Comparison of ENCODE assay signal across 8 cellular contexts in genomic region chr17:82418001-82418986, GRCh38. TPM values are rescaled to one million over a fixed set of nuclear protein-coding genes. Genes with fewer than 3 reads are reported as not detected.
A peak's percentile ranks its signal among the peaks of the same experiment; 100 is the strongest.
DNase-seq lines count a peak whose midpoint lies in the region; ATAC-seq and TF ChIP-seq lines count a peak whose summit lies in the region.

HEXD (plus strand) TSS chr17:82418347; CDS start chr17:82419800, 1,453 bp downstream.
A gene with protein sequence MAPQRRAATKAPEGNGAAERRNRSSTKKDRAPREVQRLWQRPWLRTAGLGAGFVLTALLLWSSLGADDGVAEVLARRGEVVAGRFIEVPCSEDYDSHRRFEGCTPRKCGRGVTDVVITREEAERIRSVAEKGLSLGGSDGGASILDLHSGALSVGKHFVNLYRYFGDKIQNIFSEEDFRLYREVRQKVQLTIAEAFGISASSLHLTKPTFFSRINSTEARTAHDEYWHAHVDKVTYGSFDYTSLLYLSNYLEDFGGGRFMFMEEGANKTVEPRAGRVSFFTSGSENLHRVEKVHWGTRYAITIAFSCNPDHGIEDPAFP (minus strand): TSS chr17:82418586. CDS start chr17:82418485, 101 bp downstream.

- DNase-seq in DND-41 = peak; percentile 83
- peak; percentile 62 for DNase-seq in KG1 (lab: John Stamatoyannopoulos, UW)
- DNase-seq in RKO (ENCODE audit: low spot score) = peak; percentile 87
- peak; percentile 85 for DNase-seq in activated T-helper 1 cell treated with anti-CD3 and anti-CD28 coated beads, Interleukin-12 subunit alpha, Interleukin-12 subunit beta, Interleukin-2, Interleukin-4 antibody, amounts not matched to agents 30 ng/mL and 10 ng/mL and 1 ng/mL, durations not matched to agents 14 hours and 24 hours and 36 hours (ENCODE audit: low spot score)
- peak; percentile 70 to 75 for DNase-seq in fibroblast of lung (ENCODE audit: low read depth in 2 of 2)
- DNase-seq in naive thymus-derived CD8-positive, alpha-beta T cell = peak; percentile 77 to 97 (median 88)
- DNase-seq in stimulated activated naive B cell treated with anti-CD40 and anti-IgM and Interleukin-4, amounts not matched to agents 10 μg/mL and 1 μg/mL and 100 μg/mL, for 72 hours = peak; percentile 86

- H3K4me1 ChIP-seq in DND-41 (ENCODE audit: insufficient read depth, low read length) = peaks cover 37% of the 10 kb centered on the region
- peaks cover 2% of the 10 kb centered on the region for H3K4me1 ChIP-seq in fibroblast of lung (ENCODE audit: control insufficient read depth, extremely low read depth, insufficient read depth, low read length)

- peaks cover 40% of the 10 kb centered on the region for H3K79me2 ChIP-seq in DND-41 (ENCODE audit: insufficient read depth, low read length)
- no peaks in the 10 kb centered on the region for H3K79me2 ChIP-seq in fibroblast of lung (ENCODE audit: control insufficient read depth, insufficient read depth, low read length)

- H4K20me1 ChIP-seq in DND-41 (ENCODE audit: insufficient read depth, low read length) = peaks cover 18% of the 10 kb centered on the region
- H4K20me1 ChIP-seq in fibroblast of lung (ENCODE audit: control insufficient read depth, extremely low read depth, insufficient read depth, low read length) = no peaks in the 10 kb centered on the region

- H3K27ac ChIP-seq in DND-41 (ENCODE audit: low read length) (peak within 1 kb of the TSS; percentile 97), fibroblast of lung (ENCODE audit: insufficient read depth, low read length) (peak within 1 kb of the TSS; percentile 67)

- H3K9me3 ChIP-seq in DND-41 (ENCODE audit: insufficient read depth, low read length, severe bottlenecking) (no peaks in the 10 kb centered on the region), fibroblast of lung (ENCODE audit: control insufficient read depth, insufficient read depth, low read depth, low read length) (no peaks in the 10 kb centered on the region)

- H2AFZ ChIP-seq in DND-41 (ENCODE audit: low read depth, low read length) (peak within 1 kb of the TSS; percentile 93), fibroblast of lung (ENCODE audit: low read length) (peak within 1 kb of the TSS; percentile 90)

- POLR2A ChIA-PET in naive thymus-derived CD8-positive, alpha-beta T cell (lab: Charles Lee) = interaction anchor here (0.5 to 3.1 kb wide), 16 partner anchors 11 to 229 kb away, joined by 3 to 16 read pairs (median 4); partner anchors contain the start of genes CSNK1D, FOXK2, NARF and SLC16A3

- H3K4me1 Mint-ChIP-seq in activated T-helper 1 cell treated with anti-CD3 and anti-CD28 coated beads, Interleukin-12 subunit alpha, Interleukin-12 subunit beta, Interleukin-2, Interleukin-4 antibody, amounts not matched to agents 30 ng/mL and 10 ng/mL and 1 ng/mL, durations not matched to agents 14 hours and 24 hours and 36 hours (ENCODE audit: low read depth) = peaks cover 24% of the 10 kb centered on the region
- H3K4me1 Mint-ChIP-seq in naive thymus-derived CD8-positive, alpha-beta T cell = peaks cover 12 to 39% (median 35%) of the 10 kb centered on the region in 4 donors
- H3K4me1 Mint-ChIP-seq in stimulated activated naive B cell treated with anti-CD40 and anti-IgM and Interleukin-4, amounts not matched to agents 10 μg/mL and 1 μg/mL and 100 μg/mL, for 72 hours = peaks cover 12 to 35% of the 10 kb centered on the region in 2 donors

- no peaks in the 10 kb centered on the region for H3K9me3 Mint-ChIP-seq in activated T-helper 1 cell treated with anti-CD3 and anti-CD28 coated beads, Interleukin-12 subunit alpha, Interleukin-12 subunit beta, Interleukin-2, Interleukin-4 antibody, amounts not matched to agents 30 ng/mL and 10 ng/mL and 1 ng/mL, durations not matched to agents 14 hours and 24 hours and 36 hours
- H3K9me3 Mint-ChIP-seq in naive thymus-derived CD8-positive, alpha-beta T cell = no peaks in the 10 kb centered on the region
- H3K9me3 Mint-ChIP-seq in stimulated activated naive B cell treated with anti-CD40 and anti-IgM and Interleukin-4, amounts not matched to agents 10 μg/mL and 1 μg/mL and 100 μg/mL, for 72 hours = no peaks in the 10 kb centered on the region

- H3K4me3 ChIP-seq in DND-41 (ENCODE audit: low read depth in 1 of 2, low read length in 2 of 2) (peak within 1 kb of the TSS; percentile 86 to 95), fibroblast of lung (replicated peaks in 1 of 4; ENCODE audit: control extremely low read depth in 1 of 4, insufficient read depth in 1 of 4, low read depth in 3 of 4, low read length in 4 of 4) (peak within 1 kb of the TSS; percentile 78 to 93 (median 83))

- H3K9ac ChIP-seq in DND-41 (ENCODE audit: low read depth, low read length) (peak within 1 kb of the TSS; percentile 85), fibroblast of lung (ENCODE audit: insufficient read depth, low read length) (peak within 1 kb of the TSS; percentile 85)

- H3K4me2 ChIP-seq in DND-41 (ENCODE audit: insufficient read depth, low read length) = peak within 1 kb of the TSS; percentile 97
- peak within 1 kb of the TSS; percentile 99 for H3K4me2 ChIP-seq in fibroblast of lung (ENCODE audit: extremely low read depth, insufficient read depth, low read length)

- ATAC-seq in DND-41 (ENCODE audit: insufficient read depth, low read depth) (peak; percentile 78), GM21737 (IDR thresholded peaks at IDR 0.05; ENCODE audit: unreplicated experiment) (peak; percentile 83)
- peak; percentile 84 to 87 for ATAC-seq in naive thymus-derived CD8-positive, alpha-beta T cell
- ATAC-seq in stimulated activated naive B cell treated with anti-CD40 and anti-IgM and Interleukin-4, amounts not matched to agents 10 μg/mL and 1 μg/mL and 100 μg/mL, for 72 hours (replicated peaks) = peak; percentile 86 to 89

- intact Hi-C loops in activated T-helper 1 cell treated with anti-CD3 and anti-CD28 coated beads, Interleukin-12 subunit alpha, Interleukin-12 subunit beta, Interleukin-2, Interleukin-4 antibody, amounts not matched to agents 30 ng/mL and 10 ng/mL and 1 ng/mL, durations not matched to agents 14 hours and 24 hours and 36 hours (cut with micrococcal nuclease) = loop anchor here (1.0 to 5.0 kb wide), 7 partner anchors 32 to 381 kb away; partner anchors contain the start of genes CSNK1D, CYBC1, DCXR and NARF

- no peaks in the 10 kb centered on the region for H3K27me3 ChIP-seq in DND-41 (ENCODE audit: insufficient read depth, low read length, poor library complexity)
- no peaks in the 10 kb centered on the region for H3K27me3 ChIP-seq in fibroblast of lung (ENCODE audit: control insufficient read depth, insufficient read depth, low read length)

- no peak for TF ChIP-seq CTCF in DND-41 (IDR thresholded peaks at IDR 0.05; ENCODE audit: borderline replicate concordance, extremely low read depth, low read length, poor library complexity, severe bottlenecking)
- no peak for TF ChIP-seq CTCF in fibroblast of lung (conservative IDR thresholded peaks at IDR 0.05 in 1 of 2, IDR thresholded peaks at IDR 0.05 in 1 of 2; ENCODE audit: low read depth in 1 of 2, low read length in 2 of 2)

- no peaks in the 10 kb centered on the region for H3K27me3 Mint-ChIP-seq in activated T-helper 1 cell treated with anti-CD3 and anti-CD28 coated beads, Interleukin-12 subunit alpha, Interleukin-12 subunit beta, Interleukin-2, Interleukin-4 antibody, amounts not matched to agents 30 ng/mL and 10 ng/mL and 1 ng/mL, durations not matched to agents 14 hours and 24 hours and 36 hours (ENCODE audit: insufficient read depth)
- H3K27me3 Mint-ChIP-seq in naive thymus-derived CD8-positive, alpha-beta T cell = no peaks in the 10 kb centered on the region
- H3K27me3 Mint-ChIP-seq in stimulated activated naive B cell treated with anti-CD40 and anti-IgM and Interleukin-4, amounts not matched to agents 10 μg/mL and 1 μg/mL and 100 μg/mL, for 72 hours = no peaks in the 10 kb centered on the region

- peak within 1 kb of the TSS; percentile 61 for H3K27ac Mint-ChIP-seq in activated T-helper 1 cell treated with anti-CD3 and anti-CD28 coated beads, Interleukin-12 subunit alpha, Interleukin-12 subunit beta, Interleukin-2, Interleukin-4 antibody, amounts not matched to agents 30 ng/mL and 10 ng/mL and 1 ng/mL, durations not matched to agents 14 hours and 24 hours and 36 hours
- peak within 1 kb of the TSS in 9 of 10 donors; percentile 66 to 92 (median 85) for H3K27ac Mint-ChIP-seq in naive thymus-derived CD8-positive, alpha-beta T cell
- peak within 1 kb of the TSS; percentile 31 for H3K27ac Mint-ChIP-seq in stimulated activated naive B cell treated with anti-CD40 and anti-IgM and Interleukin-4, amounts not matched to agents 10 μg/mL and 1 μg/mL and 100 μg/mL, for 72 hours

- peak within 1 kb of the TSS; percentile 82 for H3K4me3 Mint-ChIP-seq in activated T-helper 1 cell treated with anti-CD3 and anti-CD28 coated beads, Interleukin-12 subunit alpha, Interleukin-12 subunit beta, Interleukin-2, Interleukin-4 antibody, amounts not matched to agents 30 ng/mL and 10 ng/mL and 1 ng/mL, durations not matched to agents 14 hours and 24 hours and 36 hours
- H3K4me3 Mint-ChIP-seq in naive thymus-derived CD8-positive, alpha-beta T cell = peak within 1 kb of the TSS; percentile 65 to 90 (median 84)
- peak within 1 kb of the TSS; percentile 77 to 87 for H3K4me3 Mint-ChIP-seq in stimulated activated naive B cell treated with anti-CD40 and anti-IgM and Interleukin-4, amounts not matched to agents 10 μg/mL and 1 μg/mL and 100 μg/mL, for 72 hours

- H3K36me3 ChIP-seq in DND-41 (ENCODE audit: insufficient read depth, low read length) = peaks cover 27% of the 10 kb centered on the region
- H3K36me3 ChIP-seq in fibroblast of lung (ENCODE audit: control insufficient read depth, insufficient read depth, low read length) = no peaks in the 10 kb centered on the region

- H3K36me3 Mint-ChIP-seq in activated T-helper 1 cell treated with anti-CD3 and anti-CD28 coated beads, Interleukin-12 subunit alpha, Interleukin-12 subunit beta, Interleukin-2, Interleukin-4 antibody, amounts not matched to agents 30 ng/mL and 10 ng/mL and 1 ng/mL, durations not matched to agents 14 hours and 24 hours and 36 hours (ENCODE audit: low read depth) = peaks cover 29% of the 10 kb centered on the region
- H3K36me3 Mint-ChIP-seq in naive thymus-derived CD8-positive, alpha-beta T cell = peaks cover 0 to 44% (median 12%) of the 10 kb centered on the region in 3 donors
- H3K36me3 Mint-ChIP-seq in stimulated activated naive B cell treated with anti-CD40 and anti-IgM and Interleukin-4, amounts not matched to agents 10 μg/mL and 1 μg/mL and 100 μg/mL, for 72 hours = peaks cover 36 to 49% of the 10 kb centered on the region in 2 donors

RNA-seq across cellular contexts. Expression of gene HEXD, which starts in this region (rescaled TPM):
- total RNA-seq in activated T-helper 1 cell treated with anti-CD3 and anti-CD28 coated beads, Interleukin-12 subunit alpha, Interleukin-12 subunit beta, Interleukin-2, Interleukin-4 antibody, amounts not matched to agents 30 ng/mL and 10 ng/mL and 1 ng/mL, durations not matched to agents 14 hours and 24 hours and 36 hours = 30.5 and 33.0 TPM in 2 replicates
- total RNA-seq in fibroblast of lung = 16.7 and 18.2 TPM in 2 replicates
- polyA plus RNA-seq in fibroblast of lung = 5.0 and 6.4 TPM in 2 replicates
- 6.1 and 6.4 TPM in 2 replicates for polyA plus RNA-seq in fibroblast of lung (2012)
- 5.4 and 19.8 TPM in 2 replicates for polyA minus RNA-seq in fibroblast of lung (ENCODE audit: low replicate concordance)
- total RNA-seq in naive thymus-derived CD8-positive, alpha-beta T cell = 100 to 1,000 TPM; 112 to 122 TPM
- 10 to 100 TPM; 12.1 to 18.8 (median 12.2) TPM for polyA plus RNA-seq in naive thymus-derived CD8-positive, alpha-beta T cell

RNA-seq across cellular contexts. Expression of the second gene that starts in this region (rescaled TPM):
- 28.7 and 34.7 TPM in 2 replicates for total RNA-seq in activated T-helper 1 cell treated with anti-CD3 and anti-CD28 coated beads, Interleukin-12 subunit alpha, Interleukin-12 subunit beta, Interleukin-2, Interleukin-4 antibody, amounts not matched to agents 30 ng/mL and 10 ng/mL and 1 ng/mL, durations not matched to agents 14 hours and 24 hours and 36 hours
- total RNA-seq in fibroblast of lung = 18.2 and 27.1 TPM in 2 replicates
- 25.6 and 30.7 TPM in 2 replicates for polyA plus RNA-seq in fibroblast of lung
- polyA plus RNA-seq in fibroblast of lung (2012) = 31.5 and 34.3 TPM in 2 replicates
- 25.9 and 64.8 TPM in 2 replicates for polyA minus RNA-seq in fibroblast of lung (ENCODE audit: low replicate concordance)
- total RNA-seq in naive thymus-derived CD8-positive, alpha-beta T cell = 10 to 100 TPM; 25.6 to 29.1 TPM
- 10 to 100 TPM; 32.4 to 35.2 (median 32.6) TPM for polyA plus RNA-seq in naive thymus-derived CD8-positive, alpha-beta T cell

Comparison
In these comparisons a context has a peak if more than half of its experiments do, and no peak if none do; other contexts are left out.
1. Peak in every context shown above with its lines: DNase-seq, ATAC-seq, H3K4me3 ChIP-seq and H3K27ac ChIP-seq.
2. H3K27ac Mint-ChIP-seq: peak in every context shown above with its lines; median percentile 85 in naive thymus-derived CD8-positive, alpha-beta T cell; 61 in activated T-helper 1 cell treated with anti-CD3 and anti-CD28 coated beads, Interleukin-12 subunit alpha, Interleukin-12 subunit beta, Interleukin-2, Interleukin-4 antibody, amounts not matched to agents 30 ng/mL and 10 ng/mL and 1 ng/mL, durations not matched to agents 14 hours and 24 hours and 36 hours; 31 in stimulated activated naive B cell treated with anti-CD40 and anti-IgM and Interleukin-4, amounts not matched to agents 10 μg/mL and 1 μg/mL and 100 μg/mL, for 72 hours.